Comparison of ENCODE assay signal across 16 cellular contexts in genomic region chr14:36517242-36518030, GRCh38. TPM values are rescaled to one million over a fixed set of nuclear protein-coding genes. Genes with fewer than 3 reads are reported as not detected.
DNase-seq lines count a peak whose midpoint lies in the region; ATAC-seq, FAIRE-seq and TF ChIP-seq lines count a peak whose summit lies in the region.
"Had no signal": no experiment of that assay in that cellular context is flagged by ENCODE, and none has a peak within 500 bp of the region (broad histone marks: within the 10 kb centered on the region; RNA-seq: fewer than 3 reads in every experiment).

No MANE protein-coding gene starts in this region.

- no peaks in the 10 kb centered on the region for H3K9me2 ChIP-seq in neural cell (ENCODE audit: insufficient read depth, low read length)

- H2AFZ ChIP-seq in K562 (ENCODE audit: low read depth, low read length), result no peak overlapping the region
- H2AFZ ChIP-seq in neural cell (ENCODE audit: low read depth, low read length), result no peak overlapping the region
- H2AFZ ChIP-seq: PC-9 had no signal

- intact Hi-C loops in K562 (cut with micrococcal nuclease), result no loop called here

- 44% methylated on average over 41 of the region's 87 CpGs for whole genome bisulfite sequencing in K562 (ENCODE audit: insufficient coverage, low coverage, missing lambda C conversion rate)

- TF ChIP-seq RAD21 in K562 (CRISPR knock-in tag; conservative IDR thresholded peaks at IDR 0.05 in 1 of 2, IDR thresholded peaks at IDR 0.05 in 1 of 2) (no peak), neural cell (conservative IDR thresholded peaks at IDR 0.05) (no peak)

- BruUV-seq in K562 (replicated peaks; lab: Mats Ljungman, UMichigan), result no TSS peak

- CTCF ChIA-PET in K562 (lab: Yijun Ruan, JAX; ENCODE audit: low intra/inter-chr PET ratio), result no interaction called here

- H3K9ac ChIP-seq in K562 (ENCODE audit: insufficient read depth in 1 of 2, low read depth in 2 of 2, low read length in 2 of 2), result no peak overlapping the region
- H3K9ac ChIP-seq in neural cell (ENCODE audit: low read length), result no peak overlapping the region

- ATAC-seq in K562, result peak; percentile 72

- POLR2A ChIA-PET in K562 (lab: Yijun Ruan, JAX), result no interaction called here

- H3K27ac ChIP-seq in K562 (ENCODE audit: extremely low read depth, low read depth, low read length), result no peak overlapping the region
- H3K27ac ChIP-seq in neural cell (ENCODE audit: low read length), result no peak overlapping the region
- H3K27ac ChIP-seq: PC-9, sigmoid colon had no signal

- H3K36me3 ChIP-seq in K562 (ENCODE audit: control insufficient read depth, insufficient read depth, low read length), result no peaks in the 10 kb centered on the region
- no peaks in the 10 kb centered on the region for H3K36me3 ChIP-seq in neural cell (ENCODE audit: insufficient read depth, low read length)
- H3K36me3 ChIP-seq: sigmoid colon had no signal

- H4K20me1 ChIP-seq in K562 (replicated peaks; ENCODE audit: control insufficient read depth, insufficient read depth, low read length) (no peaks in the 10 kb centered on the region), neural cell (ENCODE audit: insufficient read depth) (no peaks in the 10 kb centered on the region)

- H3K4me2 ChIP-seq in K562 (ENCODE audit: insufficient read depth, low read length) (no peak overlapping the region), neural cell (ENCODE audit: low read length) (no peak overlapping the region)
- H3K4me2 ChIP-seq: PC-9 had no signal

- peaks cover 0 to 20% of the 10 kb centered on the region in 2 experiments; a peak in 2 of 5 replicates for H3K4me1 ChIP-seq in K562 (replicated peaks in 1 of 2; ENCODE audit: control insufficient read depth in 2 of 2, insufficient read depth in 2 of 2, low read length in 2 of 2)

- DNase-seq in COLO668 (lab: John Stamatoyannopoulos, UW; ENCODE audit: unreplicated experiment) (peak; percentile 88), GM13976 (ENCODE audit: low spot score) (peak; percentile 13), K562 (ENCODE audit: extremely low read depth in 1 of 4, low spot score in 3 of 4) (no peak), HPDE6-E6E7 (ENCODE audit: extremely low spot score) (no peak), cerebellar cortex (ENCODE audit: low spot score) (no peak), cortex of kidney (lab: John Stamatoyannopoulos, UW) (no peak)
- DNase-seq: effector CD4-positive, alpha-beta T cell; foreskin fibroblast; islet precursor cell; KBM-7; NCI-H1930; PC-9; sigmoid colon had no signal

- H3K79me2 ChIP-seq in K562 (ENCODE audit: control insufficient read depth, insufficient read depth, low read length) (no peaks in the 10 kb centered on the region), neural cell (replicated peaks; ENCODE audit: insufficient read depth, low read length) (no peaks in the 10 kb centered on the region)

- peaks cover 20 to 62% of the 10 kb centered on the region in 2 experiments for H3K27me3 ChIP-seq in K562 (ENCODE audit: control insufficient read depth in 2 of 2, insufficient read depth in 2 of 2, low read length in 2 of 2)
- H3K27me3 ChIP-seq in neural cell (ENCODE audit: insufficient read depth, low read depth, low read length), result peaks cover 99% of the 10 kb centered on the region

- H3K9me1 ChIP-seq in K562 (ENCODE audit: control insufficient read depth, insufficient read depth, low read length), result no peaks in the 10 kb centered on the region

- TF ChIP-seq EP300 in K562 (IDR thresholded peaks at IDR 0.05; ENCODE audit: low read length), result no peak
- no peak for TF ChIP-seq EP300 in neural cell (conservative IDR thresholded peaks at IDR 0.05; ENCODE audit: poor library complexity, severe bottlenecking)

- FAIRE-seq in K562 (lab: Jason Lieb, UNC), result no peak

- no peaks in the 10 kb centered on the region for H3K9me3 ChIP-seq in K562 (replicated peaks; ENCODE audit: control insufficient read depth, insufficient read depth, low read depth, low read length)
- H3K9me3 ChIP-seq in neural cell (ENCODE audit: low read length), result no peaks in the 10 kb centered on the region
- H3K9me3 ChIP-seq: sigmoid colon had no signal

- H3F3A ChIP-seq in neural cell (ENCODE audit: insufficient read depth, low read length, poor library complexity, severe bottlenecking), result no peaks in the 10 kb centered on the region

- in situ Hi-C loops in GM13976 (cut with MboI; ENCODE audit: low sequenced_read_pairs, unreplicated experiment) (no loop called here), K562 (cut with MboI) (no loop called here)

- no peak for TF ChIP-seq CTCF in GM13976 (IDR thresholded peaks at IDR 0.05; ENCODE audit: borderline replicate concordance, control extremely low read depth, extremely low read depth, insufficient read depth, missing control alignments)
- no peak for TF ChIP-seq CTCF in K562 (IDR thresholded peaks at IDR 0.05 in 2 of 3, conservative IDR thresholded peaks at IDR 0.05 in 1 of 3; ENCODE audit: insufficient read depth in 2 of 3, low read depth in 1 of 3, low read length in 3 of 3)
- no peak for TF ChIP-seq CTCF in neural cell (IDR thresholded peaks at IDR 0.05; ENCODE audit: poor library complexity, severe bottlenecking)

- no peak for TF ChIP-seq POLR2A in K562 (conservative IDR thresholded peaks at IDR 0.05)

- H3K4me3 ChIP-seq in K562, result no peak overlapping the region
- peak overlapping the region; percentile 39 for H3K4me3 ChIP-seq in neural cell (ENCODE audit: low read length)
- H3K4me3 ChIP-seq: PC-9, sigmoid colon had no signal

TF ChIP-seq in K562, 482 proteins besides CTCF, POLR2A, EP300 and RAD21:
- TF ChIP-seq DLX4 (CRISPR knock-in tag; IDR thresholded peaks at IDR 0.05) (no peak), HDAC3 (IDR thresholded peaks at IDR 0.05; ENCODE audit: borderline replicate concordance, partially characterized antibody) (no peak), ELF2 (CRISPR knock-in tag; IDR thresholded peaks at IDR 0.05) (no peak), SPI1 (IDR thresholded peaks at IDR 0.05; ENCODE audit: borderline replicate concordance, low read depth, low read length) (no peak), CBX1 (IDR thresholded peaks at IDR 0.05; ENCODE audit: low read depth) (no peak), HOXB6 (CRISPR knock-in tag; IDR thresholded peaks at IDR 0.05; ENCODE audit: borderline replicate concordance) (no peak), ZNF12 (CRISPR knock-in tag; IDR thresholded peaks at IDR 0.05) (no peak), ZBTB17 (CRISPR knock-in tag; IDR thresholded peaks at IDR 0.05) (no peak), YBX1 (IDR thresholded peaks at IDR 0.05) (no peak), ZNF780A (CRISPR knock-in tag; IDR thresholded peaks at IDR 0.05) (no peak)

TF ChIP-seq in neural cell, 6 proteins besides CTCF, POLR2A, EP300 and RAD21:
- TF ChIP-seq SMC3 (conservative IDR thresholded peaks at IDR 0.05; ENCODE audit: poor library complexity) (no peak), REST (IDR thresholded peaks at IDR 0.05; ENCODE audit: borderline replicate concordance) (no peak), TAF1 (IDR thresholded peaks at IDR 0.05; ENCODE audit: low read depth) (no peak), MXI1 (conservative IDR thresholded peaks at IDR 0.05; ENCODE audit: poor library complexity, severe bottlenecking) (no peak), EZH2 (IDR thresholded peaks at IDR 0.05; ENCODE audit: borderline replicate concordance, insufficient read depth, low read length, poor library complexity, severe bottlenecking) (peak; percentile 98)
TF ChIP-seq in neural cell: peak in this region for 1.

RNA-seq across cellular contexts. Expression of gene NKX2-1, which starts 2.6 kb away (rescaled TPM):
- not detected in 2 replicates for total RNA-seq in K562 (2011; cell fraction: chromatin; rRNA removed; ENCODE audit: low replicate concordance)
- total RNA-seq in K562 (2011; cell fraction: nucleolus; rRNA removed), result not detected in 2 replicates
- not detected in 2 replicates for total RNA-seq in K562 (2011; cell fraction: nucleoplasm; rRNA removed)
- total RNA-seq in K562 (2014; rRNA removed) (not detected in 2 replicates), K562 (2014; rRNA removed; fragmentation: Illumina TruSeq; extraction: Trizol) (not detected in 2 replicates), K562 (2015; rRNA removed; fragmentation: Illumina TruSeq; extraction: Trizol) (not detected in 2 replicates), K562 (2021) (0.11 TPM in 1 of 2 replicates, not detected in the other)
- polyA plus RNA-seq in K562 (2011; rRNA removed) (not detected in 2 replicates), K562 (2014; fragmentation: Illumina TruSeq; extraction: Trizol) (not detected in 2 replicates), K562 (2014; fragmentation: Nextera tagmentation; extraction: Ambion mirVana) (not detected), K562 (2014; rRNA removed) (not detected in 2 replicates), neural cell (1.5 and 5.0 TPM in 2 replicates)
- not detected in 2 replicates for polyA plus RNA-seq in K562 (2011; cell fraction: cytosol; rRNA removed)
- not detected in 2 replicates for polyA plus RNA-seq in K562 (2011; cell fraction: nucleus; rRNA removed)
- not detected in 2 replicates for polyA plus RNA-seq in K562 (2012)
- not detected in 2 replicates for polyA minus RNA-seq in K562 (2011; rRNA and poly(A)+ RNA removed)
- polyA minus RNA-seq in K562 (2011; cell fraction: cytosol; rRNA and poly(A)+ RNA removed), result not detected in 2 replicates
- polyA minus RNA-seq in K562 (2011; cell fraction: nucleus; rRNA and poly(A)+ RNA removed), result not detected in 2 replicates
- 1.5 and 1.7 TPM in 2 replicates for polyA minus RNA-seq in neural cell
- total RNA-seq: activated T-helper 2 cell treated with anti-CD3 and anti-CD28 coated beads, Interferon-gamma antibody, Interleukin-2, Interleukin-4, amounts not matched to agents 10 μg/mL and 5 μg/mL and 100 μg/mL, durations not matched to agents 14 hours and 24 hours and 36 hours; PC-9; sigmoid colon had no signal
- polyA plus RNA-seq: CD14-positive monocyte, sigmoid colon had no signal

Comparison
In these comparisons a context has a peak if more than half of its experiments do, and no peak if none do; other contexts are left out.
1. DNase-seq: peak in COLO668 (single experiment) and GM13976 (single experiment); none in K562 (0 of 4), HPDE6-E6E7 (single experiment), cerebellar cortex (single experiment) and cortex of kidney (single experiment).